ENCODE assay signal across 1 cellular context in the genomic region with DNA sequence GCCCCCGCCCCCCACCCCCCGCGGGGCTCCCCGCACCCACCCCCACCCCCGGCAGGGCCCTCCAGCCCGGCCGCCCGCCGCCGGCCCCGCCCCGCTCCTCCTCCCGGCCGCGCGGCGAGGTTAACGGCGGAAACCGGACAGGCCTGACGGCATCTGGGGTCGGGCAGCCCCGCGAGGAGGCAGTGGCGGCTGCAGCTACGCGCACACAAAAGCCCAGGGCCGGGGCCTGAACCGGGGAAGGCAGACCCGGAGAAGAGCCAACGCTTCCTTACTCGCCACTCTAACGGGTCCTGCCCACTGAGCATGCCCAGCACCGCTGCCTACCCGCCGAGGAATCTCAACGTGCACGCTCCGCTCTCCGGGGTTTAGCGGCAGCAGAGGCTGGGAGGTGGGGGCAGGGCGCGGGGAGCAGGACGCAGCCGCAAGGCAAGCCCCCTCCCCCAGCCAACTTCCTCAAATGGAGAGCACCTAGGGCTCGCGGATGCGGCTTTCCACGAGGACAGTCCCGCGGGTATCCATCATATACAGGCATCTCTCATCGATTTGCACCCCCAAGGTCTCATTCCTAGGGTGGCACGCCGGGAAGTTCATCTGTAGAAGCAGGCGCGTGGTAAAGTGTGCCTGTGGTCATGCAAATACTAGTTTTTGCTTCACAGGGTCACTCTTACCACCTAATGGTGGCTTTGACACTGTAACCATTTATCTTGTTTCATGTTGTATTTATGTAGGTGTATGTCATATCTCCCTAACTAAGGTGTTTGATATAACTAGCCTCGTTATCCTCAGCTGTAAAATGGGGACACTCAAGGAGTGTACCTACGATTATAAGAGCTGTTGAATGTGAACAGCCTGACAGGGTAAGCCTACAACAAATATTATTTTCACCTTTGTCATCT.
TF ChIP-seq lines count a peak whose summit lies in the region.

A gene (minus strand): TSS at position 339 of the 896 bp plus-strand sequence. CDS start 761 bp downstream, outside the sequence.

TF ChIP-seq in HepG2, 621 proteins besides CTCF, POLR2A, EP300 and RAD21 (continued from another document and continues in another):
- TF ChIP-seq, protein P1, sequence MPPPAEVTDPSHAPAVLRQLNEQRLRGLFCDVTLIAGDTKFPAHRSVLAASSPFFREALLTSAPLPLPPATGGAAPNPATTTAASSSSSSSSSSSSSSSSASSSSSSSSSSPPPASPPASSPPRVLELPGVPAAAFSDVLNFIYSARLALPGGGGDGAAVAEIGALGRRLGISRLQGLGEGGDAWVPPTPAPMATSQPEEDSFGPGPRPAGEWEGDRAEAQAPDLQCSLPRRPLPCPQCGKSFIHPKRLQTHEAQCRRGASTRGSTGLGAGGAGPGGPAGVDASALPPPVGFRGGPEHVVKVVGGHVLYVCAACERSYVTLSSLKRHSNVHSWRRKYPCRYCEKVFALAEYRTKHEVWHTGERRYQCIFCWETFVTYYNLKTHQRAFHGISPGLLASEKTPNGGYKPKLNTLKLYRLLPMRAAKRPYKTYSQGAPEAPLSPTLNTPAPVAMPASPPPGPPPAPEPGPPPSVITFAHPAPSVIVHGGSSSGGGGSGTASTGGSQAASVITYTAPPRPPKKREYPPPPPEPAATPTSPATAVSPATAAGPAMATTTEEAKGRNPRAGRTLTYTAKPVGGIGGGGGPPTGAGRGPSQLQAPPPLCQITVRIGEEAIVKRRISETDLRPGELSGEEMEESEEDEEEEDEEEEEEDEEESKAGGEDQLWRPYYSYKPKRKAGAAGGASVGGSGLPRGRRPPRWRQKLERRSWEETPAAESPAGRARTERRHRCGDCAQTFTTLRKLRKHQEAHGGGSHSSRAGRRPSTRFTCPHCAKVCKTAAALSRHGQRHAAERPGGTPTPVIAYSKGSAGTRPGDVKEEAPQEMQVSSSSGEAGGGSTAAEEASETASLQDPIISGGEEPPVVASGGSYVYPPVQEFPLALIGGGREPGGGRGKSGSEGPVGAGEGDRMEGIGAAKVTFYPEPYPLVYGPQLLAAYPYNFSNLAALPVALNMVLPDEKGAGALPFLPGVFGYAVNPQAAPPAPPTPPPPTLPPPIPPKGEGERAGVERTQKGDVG (CRISPR knock-in tag; IDR thresholded peaks at IDR 0.05; ENCODE audit: borderline replicate concordance): peak; percentile 89; the same call in 1 of the 2 replicates
- TF ChIP-seq, protein P2, sequence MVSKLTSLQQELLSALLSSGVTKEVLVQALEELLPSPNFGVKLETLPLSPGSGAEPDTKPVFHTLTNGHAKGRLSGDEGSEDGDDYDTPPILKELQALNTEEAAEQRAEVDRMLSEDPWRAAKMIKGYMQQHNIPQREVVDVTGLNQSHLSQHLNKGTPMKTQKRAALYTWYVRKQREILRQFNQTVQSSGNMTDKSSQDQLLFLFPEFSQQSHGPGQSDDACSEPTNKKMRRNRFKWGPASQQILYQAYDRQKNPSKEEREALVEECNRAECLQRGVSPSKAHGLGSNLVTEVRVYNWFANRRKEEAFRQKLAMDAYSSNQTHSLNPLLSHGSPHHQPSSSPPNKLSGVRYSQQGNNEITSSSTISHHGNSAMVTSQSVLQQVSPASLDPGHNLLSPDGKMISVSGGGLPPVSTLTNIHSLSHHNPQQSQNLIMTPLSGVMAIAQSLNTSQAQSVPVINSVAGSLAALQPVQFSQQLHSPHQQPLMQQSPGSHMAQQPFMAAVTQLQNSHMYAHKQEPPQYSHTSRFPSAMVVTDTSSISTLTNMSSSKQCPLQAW (CRISPR knock-in tag; IDR thresholded peaks at IDR 0.05): peak; percentile 94
- TF ChIP-seq NRL (CRISPR knock-in tag; IDR thresholded peaks at IDR 0.05; ENCODE audit: borderline replicate concordance): peak; percentile 92; the same call in 1 of the 2 replicates
- TF ChIP-seq DMAP1 (CRISPR knock-in tag; IDR thresholded peaks at IDR 0.05): peak; percentile 98
- peak; percentile 100 for TF ChIP-seq KDM2A (CRISPR knock-in tag; IDR thresholded peaks at IDR 0.05; ENCODE audit: borderline replicate concordance, low read depth)
- TF ChIP-seq, protein P3, sequence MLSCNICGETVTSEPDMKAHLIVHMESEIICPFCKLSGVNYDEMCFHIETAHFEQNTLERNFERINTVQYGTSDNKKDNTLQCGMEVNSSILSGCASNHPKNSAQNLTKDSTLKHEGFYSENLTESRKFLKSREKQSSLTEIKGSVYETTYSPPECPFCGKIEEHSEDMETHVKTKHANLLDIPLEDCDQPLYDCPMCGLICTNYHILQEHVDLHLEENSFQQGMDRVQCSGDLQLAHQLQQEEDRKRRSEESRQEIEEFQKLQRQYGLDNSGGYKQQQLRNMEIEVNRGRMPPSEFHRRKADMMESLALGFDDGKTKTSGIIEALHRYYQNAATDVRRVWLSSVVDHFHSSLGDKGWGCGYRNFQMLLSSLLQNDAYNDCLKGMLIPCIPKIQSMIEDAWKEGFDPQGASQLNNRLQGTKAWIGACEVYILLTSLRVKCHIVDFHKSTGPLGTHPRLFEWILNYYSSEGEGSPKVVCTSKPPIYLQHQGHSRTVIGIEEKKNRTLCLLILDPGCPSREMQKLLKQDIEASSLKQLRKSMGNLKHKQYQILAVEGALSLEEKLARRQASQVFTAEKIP (CRISPR knock-in tag; IDR thresholded peaks at IDR 0.05; ENCODE audit: borderline replicate concordance): no peak
- TF ChIP-seq ZNF761 (CRISPR knock-in tag; conservative IDR thresholded peaks at IDR 0.05): peak; percentile 96
- TF ChIP-seq SMARCE1 (IDR thresholded peaks at IDR 0.05; ENCODE audit: borderline replicate concordance): no peak
- TF ChIP-seq ZNF883 (CRISPR knock-in tag; IDR thresholded peaks at IDR 0.05; ENCODE audit: not compliant biosample characterization): peak; percentile 92
- TF ChIP-seq, protein P4, sequence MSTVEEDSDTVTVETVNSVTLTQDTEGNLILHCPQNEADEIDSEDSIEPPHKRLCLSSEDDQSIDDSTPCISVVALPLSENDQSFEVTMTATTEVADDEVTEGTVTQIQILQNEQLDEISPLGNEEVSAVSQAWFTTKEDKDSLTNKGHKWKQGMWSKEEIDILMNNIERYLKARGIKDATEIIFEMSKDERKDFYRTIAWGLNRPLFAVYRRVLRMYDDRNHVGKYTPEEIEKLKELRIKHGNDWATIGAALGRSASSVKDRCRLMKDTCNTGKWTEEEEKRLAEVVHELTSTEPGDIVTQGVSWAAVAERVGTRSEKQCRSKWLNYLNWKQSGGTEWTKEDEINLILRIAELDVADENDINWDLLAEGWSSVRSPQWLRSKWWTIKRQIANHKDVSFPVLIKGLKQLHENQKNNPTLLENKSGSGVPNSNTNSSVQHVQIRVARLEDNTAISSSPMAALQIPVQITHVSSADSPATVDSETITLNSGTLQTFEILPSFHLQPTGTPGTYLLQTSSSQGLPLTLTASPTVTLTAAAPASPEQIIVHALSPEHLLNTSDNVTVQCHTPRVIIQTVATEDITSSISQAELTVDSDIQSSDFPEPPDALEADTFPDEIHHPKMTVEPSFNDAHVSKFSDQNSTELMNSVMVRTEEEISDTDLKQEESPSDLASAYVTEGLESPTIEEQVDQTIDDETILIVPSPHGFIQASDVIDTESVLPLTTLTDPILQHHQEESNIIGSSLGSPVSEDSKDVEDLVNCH (CRISPR knock-in tag; IDR thresholded peaks at IDR 0.05): peak; percentile 74; the same call in 1 of the 2 replicates
- peak; percentile 97 for TF ChIP-seq ZNF232 (CRISPR knock-in tag; IDR thresholded peaks at IDR 0.05; ENCODE audit: borderline replicate concordance)
- TF ChIP-seq, protein P5, sequence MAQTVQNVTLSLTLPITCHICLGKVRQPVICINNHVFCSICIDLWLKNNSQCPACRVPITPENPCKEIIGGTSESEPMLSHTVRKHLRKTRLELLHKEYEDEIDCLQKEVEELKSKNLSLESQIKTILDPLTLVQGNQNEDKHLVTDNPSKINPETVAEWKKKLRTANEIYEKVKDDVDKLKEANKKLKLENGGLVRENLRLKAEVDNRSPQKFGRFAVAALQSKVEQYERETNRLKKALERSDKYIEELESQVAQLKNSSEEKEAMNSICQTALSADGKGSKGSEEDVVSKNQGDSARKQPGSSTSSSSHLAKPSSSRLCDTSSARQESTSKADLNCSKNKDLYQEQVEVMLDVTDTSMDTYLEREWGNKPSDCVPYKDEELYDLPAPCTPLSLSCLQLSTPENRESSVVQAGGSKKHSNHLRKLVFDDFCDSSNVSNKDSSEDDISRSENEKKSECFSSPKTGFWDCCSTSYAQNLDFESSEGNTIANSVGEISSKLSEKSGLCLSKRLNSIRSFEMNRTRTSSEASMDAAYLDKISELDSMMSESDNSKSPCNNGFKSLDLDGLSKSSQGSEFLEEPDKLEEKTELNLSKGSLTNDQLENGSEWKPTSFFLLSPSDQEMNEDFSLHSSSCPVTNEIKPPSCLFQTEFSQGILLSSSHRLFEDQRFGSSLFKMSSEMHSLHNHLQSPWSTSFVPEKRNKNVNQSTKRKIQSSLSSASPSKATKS (CRISPR knock-in tag; IDR thresholded peaks at IDR 0.05): no peak
- TF ChIP-seq, protein P6, sequence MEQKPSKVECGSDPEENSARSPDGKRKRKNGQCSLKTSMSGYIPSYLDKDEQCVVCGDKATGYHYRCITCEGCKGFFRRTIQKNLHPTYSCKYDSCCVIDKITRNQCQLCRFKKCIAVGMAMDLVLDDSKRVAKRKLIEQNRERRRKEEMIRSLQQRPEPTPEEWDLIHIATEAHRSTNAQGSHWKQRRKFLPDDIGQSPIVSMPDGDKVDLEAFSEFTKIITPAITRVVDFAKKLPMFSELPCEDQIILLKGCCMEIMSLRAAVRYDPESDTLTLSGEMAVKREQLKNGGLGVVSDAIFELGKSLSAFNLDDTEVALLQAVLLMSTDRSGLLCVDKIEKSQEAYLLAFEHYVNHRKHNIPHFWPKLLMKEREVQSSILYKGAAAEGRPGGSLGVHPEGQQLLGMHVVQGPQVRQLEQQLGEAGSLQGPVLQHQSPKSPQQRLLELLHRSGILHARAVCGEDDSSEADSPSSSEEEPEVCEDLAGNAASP (CRISPR knock-in tag; IDR thresholded peaks at IDR 0.05; ENCODE audit: borderline replicate concordance): peak; percentile 85; the same call in 1 of the 2 replicates
- TF ChIP-seq, protein P7, sequence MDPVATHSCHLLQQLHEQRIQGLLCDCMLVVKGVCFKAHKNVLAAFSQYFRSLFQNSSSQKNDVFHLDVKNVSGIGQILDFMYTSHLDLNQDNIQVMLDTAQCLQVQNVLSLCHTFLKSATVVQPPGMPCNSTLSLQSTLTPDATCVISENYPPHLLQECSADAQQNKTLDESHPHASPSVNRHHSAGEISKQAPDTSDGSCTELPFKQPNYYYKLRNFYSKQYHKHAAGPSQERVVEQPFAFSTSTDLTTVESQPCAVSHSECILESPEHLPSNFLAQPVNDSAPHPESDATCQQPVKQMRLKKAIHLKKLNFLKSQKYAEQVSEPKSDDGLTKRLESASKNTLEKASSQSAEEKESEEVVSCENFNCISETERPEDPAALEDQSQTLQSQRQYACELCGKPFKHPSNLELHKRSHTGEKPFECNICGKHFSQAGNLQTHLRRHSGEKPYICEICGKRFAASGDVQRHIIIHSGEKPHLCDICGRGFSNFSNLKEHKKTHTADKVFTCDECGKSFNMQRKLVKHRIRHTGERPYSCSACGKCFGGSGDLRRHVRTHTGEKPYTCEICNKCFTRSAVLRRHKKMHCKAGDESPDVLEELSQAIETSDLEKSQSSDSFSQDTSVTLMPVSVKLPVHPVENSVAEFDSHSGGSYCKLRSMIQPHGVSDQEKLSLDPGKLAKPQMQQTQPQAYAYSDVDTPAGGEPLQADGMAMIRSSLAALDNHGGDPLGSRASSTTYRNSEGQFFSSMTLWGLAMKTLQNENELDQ (CRISPR knock-in tag; IDR thresholded peaks at IDR 0.05; ENCODE audit: borderline replicate concordance): peak; percentile 95
- TF ChIP-seq KDM4B (CRISPR knock-in tag; IDR thresholded peaks at IDR 0.05): peak; percentile 98
- TF ChIP-seq ZNF644 (CRISPR knock-in tag; IDR thresholded peaks at IDR 0.05; ENCODE audit: low read depth): peak; percentile 50
- peak; percentile 84 for TF ChIP-seq ZKSCAN8 (CRISPR knock-in tag; IDR thresholded peaks at IDR 0.05; ENCODE audit: borderline replicate concordance)
- peak; percentile 91; the same call in 1 of the 2 replicates for TF ChIP-seq ZNF589 (CRISPR knock-in tag; conservative IDR thresholded peaks at IDR 0.05)
- TF ChIP-seq HES4 (CRISPR knock-in tag; IDR thresholded peaks at IDR 0.05; ENCODE audit: borderline replicate concordance): peak; percentile 85; the same call in 1 of the 2 replicates
- TF ChIP-seq ZNF75D (CRISPR knock-in tag; IDR thresholded peaks at IDR 0.05; ENCODE audit: borderline replicate concordance): peak; percentile 79; the same call in 1 of the 2 replicates
- 0 out of 2 replicates have a peak, but pooled peaks have one; percentile 68 for TF ChIP-seq PCBP1 (IDR thresholded peaks at IDR 0.05; ENCODE audit: borderline replicate concordance, low read depth, low read length)
- 0 out of 2 replicates have a peak, but pooled peaks have one; percentile 52 for TF ChIP-seq THYN1 (CRISPR knock-in tag; IDR thresholded peaks at IDR 0.05; ENCODE audit: borderline replicate concordance, low read depth)
- TF ChIP-seq PTBP1 (IDR thresholded peaks at IDR 0.05; ENCODE audit: low read depth, low read length, poor library complexity, severe bottlenecking): peak; percentile 99
- TF ChIP-seq NR1H2 (CRISPR knock-in tag; IDR thresholded peaks at IDR 0.05; ENCODE audit: borderline replicate concordance, low read depth): peak; percentile 80; the same call in 1 of the 2 replicates
- TF ChIP-seq ZNF256 (CRISPR knock-in tag; conservative IDR thresholded peaks at IDR 0.05): peak; percentile 80; the same call in 1 of the 2 replicates
- peak; percentile 92 for TF ChIP-seq ARNTL (CRISPR knock-in tag; IDR thresholded peaks at IDR 0.05)
- TF ChIP-seq IRF2 (CRISPR knock-in tag; IDR thresholded peaks at IDR 0.05): peak; percentile 97
- TF ChIP-seq, protein P8, sequence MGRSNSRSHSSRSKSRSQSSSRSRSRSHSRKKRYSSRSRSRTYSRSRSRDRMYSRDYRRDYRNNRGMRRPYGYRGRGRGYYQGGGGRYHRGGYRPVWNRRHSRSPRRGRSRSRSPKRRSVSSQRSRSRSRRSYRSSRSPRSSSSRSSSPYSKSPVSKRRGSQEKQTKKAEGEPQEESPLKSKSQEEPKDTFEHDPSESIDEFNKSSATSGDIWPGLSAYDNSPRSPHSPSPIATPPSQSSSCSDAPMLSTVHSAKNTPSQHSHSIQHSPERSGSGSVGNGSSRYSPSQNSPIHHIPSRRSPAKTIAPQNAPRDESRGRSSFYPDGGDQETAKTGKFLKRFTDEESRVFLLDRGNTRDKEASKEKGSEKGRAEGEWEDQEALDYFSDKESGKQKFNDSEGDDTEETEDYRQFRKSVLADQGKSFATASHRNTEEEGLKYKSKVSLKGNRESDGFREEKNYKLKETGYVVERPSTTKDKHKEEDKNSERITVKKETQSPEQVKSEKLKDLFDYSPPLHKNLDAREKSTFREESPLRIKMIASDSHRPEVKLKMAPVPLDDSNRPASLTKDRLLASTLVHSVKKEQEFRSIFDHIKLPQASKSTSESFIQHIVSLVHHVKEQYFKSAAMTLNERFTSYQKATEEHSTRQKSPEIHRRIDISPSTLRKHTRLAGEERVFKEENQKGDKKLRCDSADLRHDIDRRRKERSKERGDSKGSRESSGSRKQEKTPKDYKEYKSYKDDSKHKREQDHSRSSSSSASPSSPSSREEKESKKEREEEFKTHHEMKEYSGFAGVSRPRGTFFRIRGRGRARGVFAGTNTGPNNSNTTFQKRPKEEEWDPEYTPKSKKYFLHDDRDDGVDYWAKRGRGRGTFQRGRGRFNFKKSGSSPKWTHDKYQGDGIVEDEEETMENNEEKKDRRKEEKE (IDR thresholded peaks at IDR 0.05): no peak
- peak; percentile 63; the same call in 1 of the 2 replicates for TF ChIP-seq PAF1 (CRISPR knock-in tag; IDR thresholded peaks at IDR 0.05)
- TF ChIP-seq ZBTB20 (CRISPR knock-in tag; IDR thresholded peaks at IDR 0.05; ENCODE audit: borderline replicate concordance, low read depth): peak; percentile 94; the same call in 1 of the 2 replicates
- TF ChIP-seq, protein P9, sequence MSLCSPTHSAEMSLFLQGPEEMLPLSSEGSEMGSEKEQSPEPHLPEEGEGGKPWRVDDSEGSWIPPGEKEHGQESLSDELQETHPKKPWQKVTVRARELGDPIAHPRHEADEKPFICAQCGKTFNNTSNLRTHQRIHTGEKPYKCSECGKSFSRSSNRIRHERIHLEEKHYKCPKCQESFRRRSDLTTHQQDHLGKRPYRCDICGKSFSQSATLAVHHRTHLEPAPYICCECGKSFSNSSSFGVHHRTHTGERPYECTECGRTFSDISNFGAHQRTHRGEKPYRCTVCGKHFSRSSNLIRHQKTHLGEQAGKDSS (CRISPR knock-in tag; IDR thresholded peaks at IDR 0.05; ENCODE audit: borderline replicate concordance, low read depth): peak; percentile 89; the same call in 1 of the 2 replicates
